In the genomic region with DNA sequence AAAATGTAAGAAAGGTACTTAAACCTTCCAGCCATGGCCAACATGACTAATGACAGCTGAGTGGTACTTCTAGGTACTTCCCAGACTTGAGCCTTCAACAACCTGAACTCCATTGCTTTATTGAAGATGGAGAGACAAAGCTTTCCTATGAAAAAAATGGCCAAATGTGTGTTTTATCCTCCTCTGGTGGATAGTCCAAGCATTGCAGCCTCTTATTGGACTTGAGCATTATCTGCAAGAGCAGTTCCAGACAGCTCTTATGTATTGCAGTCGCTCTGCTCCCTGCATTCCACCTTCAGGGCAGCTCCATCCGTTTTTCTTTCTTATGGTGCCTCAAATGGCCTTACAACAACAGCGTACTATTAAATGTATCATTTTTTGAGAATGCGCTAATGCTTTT, we compare ENCODE assay signal across 8 cellular contexts.
A peak's percentile ranks its signal among the peaks of the same experiment; 100 is the strongest.
DNase-seq lines count a peak whose midpoint lies in the region; ATAC-seq and TF ChIP-seq lines count a peak whose summit lies in the region.

No MANE protein-coding gene starts in this region.

- H3K4me1 ChIP-seq in heart right ventricle, result no peaks in the 10 kb centered on the region
- no peaks in the 10 kb centered on the region for H3K4me1 ChIP-seq in right cardiac atrium (ENCODE audit: control insufficient read depth, insufficient read depth, low read length)

- H3K36me3 ChIP-seq in heart right ventricle, result no peaks in the 10 kb centered on the region

- H3K27ac ChIP-seq in heart right ventricle, result no peak overlapping the region
- no peak overlapping the region for H3K27ac ChIP-seq in right cardiac atrium (ENCODE audit: low read length)

- H3K9me3 ChIP-seq in heart right ventricle (no peaks in the 10 kb centered on the region), right cardiac atrium (ENCODE audit: control insufficient read depth, low read length) (no peaks in the 10 kb centered on the region)

- intact Hi-C loops in heart right ventricle (cut with DNase I), result no loop called here
- intact Hi-C loops in right cardiac atrium (cut with DNase I), result no loop called here

- no peak for ATAC-seq in heart right ventricle
- ATAC-seq in right cardiac atrium, result no peak
- peak; percentile 72 for ATAC-seq in HG03175 (IDR thresholded peaks at IDR 0.05; ENCODE audit: unreplicated experiment)

- WGBS in heart right ventricle, 2 donors, result 48 to 53% methylated on average over 4 of the region's 4 CpGs
- WGBS in right cardiac atrium, result 51% methylated on average over 4 of the region's 4 CpGs

- H3K27me3 ChIP-seq in heart right ventricle (peaks cover 0 to 6% (median 0%) of the 10 kb centered on the region in 7 donors), right cardiac atrium (ENCODE audit: control insufficient read depth, insufficient read depth) (no peaks in the 10 kb centered on the region)

- DNase-seq in heart right ventricle (no peak), right cardiac atrium (no peak), NCI-H748 treated with DMSO at 0.1 percent for 48 hours (lab: John Stamatoyannopoulos, UW) (peak; percentile 31), epithelial cell of proximal tubule (ENCODE audit: low read depth) (no peak), retinal pigment epithelial cell (ENCODE audit: low read depth) (no peak), HuH-7.5 (ENCODE audit: low spot score) (no peak)
- no peak for DNase-seq in stimulated activated CD4-positive, alpha-beta T cell treated with anti-CD3 and anti-CD28 coated beads, Interleukin-15, amount 100 ng/mL, for 24 hours

- TF ChIP-seq CTCF in heart right ventricle (IDR thresholded peaks at IDR 0.05) (peak in 6 of 9 donors; percentile 17 to 37 (median 20)), epithelial cell of proximal tubule (conservative IDR thresholded peaks at IDR 0.05; ENCODE audit: low read depth, low read length) (peak; percentile 82), retinal pigment epithelial cell (conservative IDR thresholded peaks at IDR 0.05; ENCODE audit: low read depth, low read length) (peak; percentile 80)

- no peak overlapping the region for H3K4me3 ChIP-seq in heart right ventricle
- H3K4me3 ChIP-seq in right cardiac atrium (ENCODE audit: low read length), result no peak overlapping the region
- no peak overlapping the region for H3K4me3 ChIP-seq in epithelial cell of proximal tubule (ENCODE audit: low read depth, low read length)
- no peak overlapping the region for H3K4me3 ChIP-seq in retinal pigment epithelial cell (ENCODE audit: low read length)

Comparison
In these comparisons a context has a peak if more than half of its experiments do, and no peak if none do; other contexts are left out.
1. CTCF ChIP-seq: peak in every context shown above with its lines; median percentile 82 in epithelial cell of proximal tubule; 80 in retinal pigment epithelial cell; 20 in heart right ventricle.